ENCODE assay signal across 15 cellular contexts in genomic region chr10:84944187-84944586, GRCh38.
"Had no signal": no experiment of that assay in that cellular context is flagged by ENCODE, and none has a peak within 500 bp of the region (broad histone marks: within the 10 kb centered on the region; RNA-seq: fewer than 3 reads in every experiment).

No MANE protein-coding gene starts in this region.

- DNase-seq: activated CD4-positive, alpha-beta T cell treated with anti-CD3 and anti-CD28 coated beads, Interleukin-2, amount 10 ng/mL, durations not matched to agents 7 days and 5 days; activated CD8-positive, alpha-beta memory T cell treated with anti-CD3 and anti-CD28 coated beads, Interleukin-2, amount 50 U/mL, for 48 hours; activated naive CD8-positive, alpha-beta T cell treated with anti-CD3 and anti-CD28 coated beads, Interleukin-2, amount 10 ng/mL, durations not matched to agents 7 days and 5 days; brain microvascular endothelial cell; cortex of kidney; effector CD4-positive, alpha-beta T cell; esophagus squamous epithelium; hypothalamus; stimulated activated CD4-positive, alpha-beta T cell treated with anti-CD3 and anti-CD28 coated beads, Interleukin-2, amount 100 ng/mL, for 48 hours; stimulated activated naive B cell treated with anti-CD40 and anti-IgM and Interleukin-4, amounts not matched to agents 10 μg/mL and 1 μg/mL and 100 μg/mL, for 72 hours; thyroid gland had no signal

- H3K9me3 ChIP-seq: esophagus squamous epithelium, right atrium auricular region, thyroid gland, vagina had no signal

- H3K27me3 ChIP-seq: brain microvascular endothelial cell, esophagus squamous epithelium, right atrium auricular region, thyroid gland, vagina had no signal

- H3K4me3 ChIP-seq: esophagus squamous epithelium, right atrium auricular region, thyroid gland, vagina had no signal

- ATAC-seq: natural killer cell treated with Interleukin-12 subunit alpha and Interleukin-12 subunit beta and Interleukin-15 and Interleukin-18, amount 100 ng/mL, for 72 hours; stimulated activated naive B cell treated with anti-CD40 and anti-IgM and Interleukin-4, amounts not matched to agents 10 μg/mL and 1 μg/mL and 100 μg/mL, for 72 hours had no signal

- H3K4me1 ChIP-seq: esophagus squamous epithelium, vagina had no signal

- H3K36me3 ChIP-seq: brain microvascular endothelial cell, esophagus squamous epithelium, right atrium auricular region, thyroid gland, vagina had no signal

- H3K27ac ChIP-seq: brain microvascular endothelial cell, esophagus squamous epithelium, right atrium auricular region, thyroid gland, vagina had no signal

- FAIRE-seq: endothelial cell of umbilical vein had no signal
